ENCODE assay signal across 24 cellular contexts in the genomic region with DNA sequence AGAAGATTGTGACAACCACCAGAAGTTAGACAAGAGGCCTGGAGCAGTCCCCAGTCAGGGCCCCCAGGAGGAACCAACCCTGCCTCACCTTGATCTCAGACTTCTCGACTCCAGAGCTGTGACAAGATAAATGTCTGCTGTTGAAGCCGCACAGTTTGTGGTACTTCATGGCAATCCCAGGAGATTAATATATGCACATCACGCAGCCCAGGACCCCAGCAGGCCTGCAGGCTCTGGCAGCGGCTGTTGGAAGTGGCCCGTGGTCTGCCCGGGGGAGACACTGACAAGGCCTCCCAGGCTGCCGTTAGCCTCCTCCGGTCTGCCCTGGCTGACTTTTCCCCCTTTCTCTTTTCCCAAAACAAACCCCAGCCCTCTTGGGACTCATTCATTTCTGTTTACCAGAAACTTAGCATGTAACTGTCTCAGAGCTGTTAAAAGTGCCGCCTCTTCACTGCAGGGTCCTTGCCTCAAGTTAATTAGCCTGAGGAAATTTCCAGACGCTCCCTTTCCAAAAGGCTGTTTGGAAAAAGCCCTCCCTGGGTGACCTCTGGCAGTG.
DNase-seq lines count a peak whose midpoint lies in the region; ATAC-seq, FAIRE-seq and TF ChIP-seq lines count a peak whose summit lies in the region.
"Had no signal": no experiment of that assay in that cellular context is flagged by ENCODE, and none has a peak within 500 bp of the region (broad histone marks: within the 10 kb centered on the region; RNA-seq: fewer than 3 reads in every experiment).

No MANE protein-coding gene starts in this region.

- no peaks in the 10 kb centered on the region for H3K9me3 Mint-ChIP-seq in WTC11
- H3K9me3 Mint-ChIP-seq: CD4-positive, alpha-beta memory T cell had no signal

- H3K27ac ChIP-seq in left ventricle myocardium inferior (replicated peaks) = no peak overlapping the region

- H3K4me3 Mint-ChIP-seq in WTC11 = no peak overlapping the region
- H3K4me3 Mint-ChIP-seq: CD4-positive, alpha-beta memory T cell had no signal

- ATAC-seq in Right ventricle myocardium inferior (no peak), WTC11 (peak; percentile 24; the same call in 1 of the 2 replicates)

- H3K36me3 ChIP-seq in left ventricle myocardium inferior = no peaks in the 10 kb centered on the region
- H3K36me3 ChIP-seq: MG63 had no signal

- H3K27me3 Mint-ChIP-seq in WTC11 (ENCODE audit: low read depth) = no peaks in the 10 kb centered on the region; the same call in 1 of the 2 replicates

- peaks cover 22% of the 10 kb centered on the region for H3K27me3 ChIP-seq in left ventricle myocardium inferior (ENCODE audit: low read depth)

- H3K4me3 ChIP-seq in left ventricle myocardium inferior = no peak overlapping the region
- H3K4me3 ChIP-seq: MG63 had no signal

- TF ChIP-seq CTCF in left ventricle myocardium inferior (IDR thresholded peaks at IDR 0.05; ENCODE audit: borderline replicate concordance) (no peak), WTC11 (IDR thresholded peaks at IDR 0.05) (no peak), GM10266 (IDR thresholded peaks at IDR 0.05; ENCODE audit: control insufficient read depth, insufficient read depth, low read depth, missing control alignments) (no peak)

- FAIRE-seq in HTR-8/SVneo (lab: Jason Lieb, UNC) = no peak
- FAIRE-seq: GM12891 had no signal

- H3K4me1 Mint-ChIP-seq in WTC11 = peaks cover 4% of the 10 kb centered on the region
- H3K4me1 Mint-ChIP-seq: CD4-positive, alpha-beta memory T cell had no signal

- H3K4me1 ChIP-seq in left ventricle myocardium inferior = no peaks in the 10 kb centered on the region

- no peak overlapping the region for H3K27ac Mint-ChIP-seq in WTC11
- H3K27ac Mint-ChIP-seq: CD4-positive, alpha-beta memory T cell had no signal

- no peaks in the 10 kb centered on the region for H3K36me3 Mint-ChIP-seq in WTC11
- H3K36me3 Mint-ChIP-seq: CD4-positive, alpha-beta memory T cell had no signal

- no peaks in the 10 kb centered on the region for H3K9me3 ChIP-seq in left ventricle myocardium inferior (replicated peaks)
- H3K9me3 ChIP-seq: MG63 had no signal

- POLR2A ChIA-PET in WTC11 (lab: Charles Lee) = no interaction called here

- intact Hi-C loops in Right ventricle myocardium inferior (cut with DNase I) (no loop called here), left ventricle myocardium inferior (cut with micrococcal nuclease) (no loop called here)

- peak; percentile 50 for DNase-seq in Right ventricle myocardium inferior (ENCODE audit: missing footprints)
- DNase-seq in left ventricle myocardium inferior = no peak
- DNase-seq in WTC11 (ENCODE audit: low spot score) = no peak
- peak; percentile 36 for DNase-seq in left kidney (ENCODE audit: low read depth, low spot score)
- DNase-seq in GM10266 (ENCODE audit: extremely low spot score) = no peak
- DNase-seq in HUDEP-2 (lab: John Stamatoyannopoulos, UW; ENCODE audit: unreplicated experiment in 76 of 76) = no peak
- no peak for DNase-seq in DMS114 treated with DMSO at 0.1 percent for 48 hours (lab: John Stamatoyannopoulos, UW; ENCODE audit: unreplicated experiment)
- no peak for DNase-seq in HTR-8/SVneo (ENCODE audit: insufficient read length, low spot score)
- DNase-seq: 8988T; CD4-positive, alpha-beta memory T cell; COR-L47; GDM1; IMR-90; KG1; MG63; NCI-H187; NCI-H2081 treated with DMSO at 0.1 percent for 48 hours; NCI-H2171; NCI-H226; NCI-H510A; NCI-H69; RPMI8226; SHP77 had no signal

- CTCF ChIA-PET in WTC11 (lab: Charles Lee) = no interaction called here

TF ChIP-seq in WTC11, 78 proteins besides CTCF, POLR2A, EP300 and RAD21:
- TF ChIP-seq, protein P1, sequence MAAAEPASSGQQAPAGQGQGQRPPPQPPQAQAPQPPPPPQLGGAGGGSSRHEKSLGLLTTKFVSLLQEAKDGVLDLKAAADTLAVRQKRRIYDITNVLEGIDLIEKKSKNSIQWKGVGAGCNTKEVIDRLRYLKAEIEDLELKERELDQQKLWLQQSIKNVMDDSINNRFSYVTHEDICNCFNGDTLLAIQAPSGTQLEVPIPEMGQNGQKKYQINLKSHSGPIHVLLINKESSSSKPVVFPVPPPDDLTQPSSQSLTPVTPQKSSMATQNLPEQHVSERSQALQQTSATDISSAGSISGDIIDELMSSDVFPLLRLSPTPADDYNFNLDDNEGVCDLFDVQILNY (CRISPR knock-in tag; IDR thresholded peaks at IDR 0.05) = no peak

Comparison
In these comparisons a context has a peak if more than half of its experiments do, and no peak if none do; other contexts are left out.
1. DNase-seq: peak in Right ventricle myocardium inferior (single experiment) and left kidney (single experiment); none in left ventricle myocardium inferior (single experiment), WTC11 (single experiment), GM10266 (single experiment), HUDEP-2 (0 of 76), DMS114 treated with DMSO at 0.1 percent for 48 hours (single experiment) and HTR-8/SVneo (single experiment).